ENCODE assay signal across 33 cellular contexts in the genomic region with DNA sequence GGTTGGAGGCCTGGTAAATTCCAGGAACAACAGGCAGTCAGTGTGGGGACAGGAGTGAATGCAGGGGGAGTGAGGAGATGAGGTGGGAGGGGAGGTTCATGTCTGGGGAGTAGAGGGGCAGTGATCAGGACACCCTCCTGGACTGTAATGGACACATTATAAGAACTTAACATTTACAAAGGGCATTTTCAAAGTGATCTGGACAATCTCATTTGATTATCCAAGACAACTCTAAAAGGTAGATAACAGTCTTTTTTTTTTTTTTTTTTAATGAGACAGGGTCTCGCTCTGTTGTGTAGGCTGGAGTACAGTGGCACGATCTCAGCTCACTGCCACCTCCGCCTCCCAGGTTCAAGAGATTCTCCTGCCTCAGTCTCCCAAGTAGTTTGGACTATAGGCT. TPM values are rescaled to one million over a fixed set of nuclear protein-coding genes. Genes with fewer than 3 reads are reported as not detected.
"Had no signal": no experiment of that assay in that cellular context is flagged by ENCODE, and none has a peak within 500 bp of the region (broad histone marks: within the 10 kb centered on the region; RNA-seq: fewer than 3 reads in every experiment).

No MANE protein-coding gene starts in this region.

- H3K36me3 Mint-ChIP-seq: activated CD4-positive, alpha-beta memory T cell treated with anti-CD3 and anti-CD28 coated beads for 36 hours; activated naive CD4-positive, alpha-beta T cell treated with anti-CD3 and anti-CD28 coated beads, Interleukin-2, amount 50 U/mL, for 24 hours; WTC11 had no signal

- H3K9ac ChIP-seq: KMS-11 had no signal

- ATAC-seq: activated CD4-positive, alpha-beta T cell treated with anti-CD3 and anti-CD28 coated beads for 36 hours; activated CD4-positive, CD25-positive, alpha-beta regulatory T cell treated with anti-CD3 and anti-CD28 coated beads, Interleukin-2, amount 50 U/mL, for 24 hours; activated T-cell treated with anti-CD3 and anti-CD28 coated beads, Interleukin-2, amount 50 U/mL, for 72 hours; activated T-helper 17 cell treated with anti-CD3 and anti-CD28 coated beads, Interleukin-2, amount 50 U/mL, for 72 hours; body of pancreas; PC-3; WTC11 had no signal

- H3K4me2 ChIP-seq: KMS-11 had no signal

- H3K27ac Mint-ChIP-seq: activated CD4-positive, alpha-beta memory T cell treated with anti-CD3 and anti-CD28 coated beads for 36 hours; activated CD4-positive, alpha-beta T cell treated with anti-CD3 and anti-CD28 coated beads for 36 hours; activated CD4-positive, alpha-beta T cell treated with anti-CD3 and anti-CD28 coated beads, Interleukin-2, amount 10 ng/mL, durations not matched to agents 7 days and 5 days; activated naive CD4-positive, alpha-beta T cell treated with anti-CD3 and anti-CD28 coated beads, Interleukin-2, amount 50 U/mL, for 24 hours; activated naive CD8-positive, alpha-beta T cell treated with anti-CD3 and anti-CD28 coated beads, Interleukin-2, amount 10 ng/mL, durations not matched to agents 7 days and 5 days; activated T-cell treated with anti-CD3 and anti-CD28 coated beads, Interleukin-2, amount 50 U/mL, for 72 hours; activated T-helper 17 cell treated with anti-CD3 and anti-CD28 coated beads, Interleukin-2, amount 50 U/mL, for 72 hours; WTC11 had no signal

- H3K4me3 Mint-ChIP-seq: activated CD4-positive, alpha-beta memory T cell treated with anti-CD3 and anti-CD28 coated beads for 36 hours; activated CD4-positive, alpha-beta T cell treated with anti-CD3 and anti-CD28 coated beads for 36 hours; activated CD4-positive, alpha-beta T cell treated with anti-CD3 and anti-CD28 coated beads, Interleukin-2, amount 10 ng/mL, durations not matched to agents 7 days and 5 days; activated naive CD4-positive, alpha-beta T cell treated with anti-CD3 and anti-CD28 coated beads, Interleukin-2, amount 50 U/mL, for 24 hours; activated naive CD8-positive, alpha-beta T cell treated with anti-CD3 and anti-CD28 coated beads, Interleukin-2, amount 10 ng/mL, durations not matched to agents 7 days and 5 days; activated T-cell treated with anti-CD3 and anti-CD28 coated beads, Interleukin-2, amount 50 U/mL, for 72 hours; activated T-helper 17 cell treated with anti-CD3 and anti-CD28 coated beads, Interleukin-2, amount 50 U/mL, for 72 hours; WTC11 had no signal

- H3K4me3 ChIP-seq: body of pancreas, Peyer's patch, SJSA1 had no signal

- H3K9me3 ChIP-seq: body of pancreas, Peyer's patch, SJSA1 had no signal

- H3K9me3 Mint-ChIP-seq: activated CD4-positive, alpha-beta memory T cell treated with anti-CD3 and anti-CD28 coated beads for 36 hours; activated CD4-positive, alpha-beta T cell treated with anti-CD3 and anti-CD28 coated beads, Interleukin-2, amount 10 ng/mL, durations not matched to agents 7 days and 5 days; activated naive CD4-positive, alpha-beta T cell treated with anti-CD3 and anti-CD28 coated beads, Interleukin-2, amount 50 U/mL, for 24 hours; activated naive CD8-positive, alpha-beta T cell treated with anti-CD3 and anti-CD28 coated beads, Interleukin-2, amount 10 ng/mL, durations not matched to agents 7 days and 5 days; activated T-cell treated with anti-CD3 and anti-CD28 coated beads, Interleukin-2, amount 50 U/mL, for 72 hours; activated T-helper 17 cell treated with anti-CD3 and anti-CD28 coated beads, Interleukin-2, amount 50 U/mL, for 72 hours; WTC11 had no signal

- H3K27ac ChIP-seq: body of pancreas, KMS-11, Peyer's patch, SJSA1 had no signal

- H3K27me3 Mint-ChIP-seq: activated naive CD4-positive, alpha-beta T cell treated with anti-CD3 and anti-CD28 coated beads, Interleukin-2, amount 50 U/mL, for 24 hours had no signal

- H3K36me3 ChIP-seq: Peyer's patch, SJSA1 had no signal

- H3K4me1 Mint-ChIP-seq: activated T-helper 17 cell treated with anti-CD3 and anti-CD28 coated beads, Interleukin-2, amount 50 U/mL, for 72 hours had no signal

- DNase-seq: activated CD4-positive, alpha-beta memory T cell treated with anti-CD3 and anti-CD28 coated beads for 36 hours; activated CD4-positive, alpha-beta T cell treated with anti-CD3 and anti-CD28 coated beads for 36 hours; activated CD4-positive, alpha-beta T cell treated with anti-CD3 and anti-CD28 coated beads, Interleukin-2, amount 10 ng/mL, durations not matched to agents 7 days and 5 days; activated CD8-positive, alpha-beta memory T cell treated with anti-CD3 and anti-CD28 coated beads, Interleukin-2, amount 50 U/mL, for 48 hours; activated effector memory CD4-positive, alpha-beta T cell treated with anti-CD3 and anti-CD28 coated beads, Interleukin-2, amount 50 U/mL, for 16 hours; activated naive CD4-positive, alpha-beta T cell treated with Interleukin-2 at 50 U/mL for 16 hours; activated naive CD8-positive, alpha-beta T cell treated with anti-CD3 and anti-CD28 coated beads, Interleukin-2, amount 10 ng/mL, durations not matched to agents 7 days and 5 days; activated T-cell treated with anti-CD3 and anti-CD28 coated beads, Interleukin-2, amount 50 U/mL, for 72 hours; amygdala; body of pancreas; caudate nucleus; cerebellar nuclear complex; NCI-H1092 treated with DMSO at 0.1 percent for 48 hours; NCI-H146; NCI-H187; NCI-H2029 treated with DMSO at 0.1 percent for 48 hours; NCI-H2107; NCI-H2171; NCI-H510A; NCI-H526; NCI-H748 treated with DMSO at 0.1 percent for 48 hours; NK-92 treated with Interleukin-12 subunit alpha and Interleukin-12 subunit beta, amount 100 ng/mL, for 24 hours; PC-3; Peyer's patch; RPMI8226; SHP77 treated with DMSO at 0.1 percent for 48 hours had no signal

RNA-seq across cellular contexts. Expression of gene SDK2, which starts 5.7 kb away (rescaled TPM):
- total RNA-seq: LHCN-M2 had no signal
